ENCODE assay signal across 13 cellular contexts in genomic region chr19:55552620-55553019, GRCh38. TPM values are rescaled to one million over a fixed set of nuclear protein-coding genes. Genes with fewer than 3 reads are reported as not detected.
DNase-seq lines count a peak whose midpoint lies in the region; ATAC-seq, FAIRE-seq and TF ChIP-seq lines count a peak whose summit lies in the region.
"Had no signal": no experiment of that assay in that cellular context is flagged by ENCODE, and none has a peak within 500 bp of the region (broad histone marks: within the 10 kb centered on the region; RNA-seq: fewer than 3 reads in every experiment).

No MANE protein-coding gene starts in this region.

- H3K27ac ChIP-seq in BLaER1 (peak overlapping the region; percentile 20; the same call in 1 of the 2 replicates), H1 (ENCODE audit: low read depth, low read length) (no peak overlapping the region), neuronal stem cell (replicated peaks; ENCODE audit: low read length) (peak overlapping the region; percentile 21)

- H2BK5ac ChIP-seq in H1 (ENCODE audit: low read depth, low read length), result no peak overlapping the region
- H2BK5ac ChIP-seq in neuronal stem cell (ENCODE audit: low read length), result no peak overlapping the region

- H4K5ac ChIP-seq in H1 (ENCODE audit: insufficient read length, low read depth, low read length), result no peak overlapping the region

- no peaks in the 10 kb centered on the region for H3K36me3 ChIP-seq in BLaER1
- H3K36me3 ChIP-seq in H1 (ENCODE audit: control insufficient read depth in 2 of 4, insufficient read depth in 4 of 4, low read length in 3 of 4), result no peaks in the 10 kb centered on the region
- no peaks in the 10 kb centered on the region for H3K36me3 ChIP-seq in neuronal stem cell (replicated peaks in 1 of 2; ENCODE audit: control insufficient read depth in 2 of 2, insufficient read depth in 2 of 2, low read length in 2 of 2)

- H3K4me3 ChIP-seq in BLaER1, result no peak overlapping the region
- H3K4me3 ChIP-seq in H1 (ENCODE audit: extremely low read depth in 1 of 4, insufficient read depth in 2 of 4, low read depth in 3 of 4, low read length in 4 of 4), result no peak overlapping the region; a peak in 1 of 8 replicates
- H3K4me3 ChIP-seq in neuronal stem cell (ENCODE audit: low read length in 2 of 2), result no peak overlapping the region

- no peaks in the 10 kb centered on the region for H3K79me1 ChIP-seq in H1 (ENCODE audit: low read depth, low read length)
- no peaks in the 10 kb centered on the region for H3K79me1 ChIP-seq in neuronal stem cell (ENCODE audit: low read depth, low read length)

- POLR2A ChIA-PET in H1 (lab: Charles Lee; ENCODE audit: partially characterized antibody), result interaction anchor here (0.6 to 1.6 kb wide), 7 partner anchors 14 to 76 kb away, joined by 3 to 5 read pairs (median 3); partner anchors contain the start of gene ZNF628

- H2BK120ac ChIP-seq in H1 (replicated peaks; ENCODE audit: low read depth, low read length) (no peak overlapping the region), neuronal stem cell (ENCODE audit: low read depth, low read length) (no peak overlapping the region)

- H2AK5ac ChIP-seq in H1 (ENCODE audit: low read depth, low read length) (no peak overlapping the region), neuronal stem cell (ENCODE audit: low read depth, low read length) (no peak overlapping the region)

- H3K27me3 Mint-ChIP-seq in activated CD8-positive, alpha-beta memory T cell treated with anti-CD3 and anti-CD28 coated beads, Interleukin-2, amount 10 ng/mL, durations not matched to agents 7 days and 5 days, result peaks cover 12% of the 10 kb centered on the region

- no peak overlapping the region for H3K14ac ChIP-seq in H1 (ENCODE audit: insufficient read length)
- no peak overlapping the region for H3K14ac ChIP-seq in neuronal stem cell (ENCODE audit: low read length)

- H3K9ac ChIP-seq in BLaER1 (no peak overlapping the region), H1 (replicated peaks in 1 of 4; ENCODE audit: extremely low read depth in 1 of 4, low read depth in 3 of 4, low read length in 3 of 4) (0 out of 7 replicates have a peak overlapping the region, but pooled peaks of 1 of the 4 experiments have one; percentile 40), neuronal stem cell (ENCODE audit: low read depth, low read length, poor library complexity) (no peak overlapping the region)

- FAIRE-seq in H1 (lab: Jason Lieb, UNC), result no peak

- H3K23ac ChIP-seq in H1 (ENCODE audit: insufficient read length) (no peak overlapping the region), neuronal stem cell (ENCODE audit: low read depth, low read length, poor library complexity) (no peak overlapping the region)

- H3K4me2 ChIP-seq in BLaER1 (peak overlapping the region; percentile 45), H1 (ENCODE audit: insufficient read depth in 1 of 2, low read depth in 2 of 2, low read length in 2 of 2) (peak overlapping the region; percentile 50 to 52), neuronal stem cell (ENCODE audit: insufficient read depth, low read length, poor library complexity, severe bottlenecking) (no peak overlapping the region)

- H2AFZ ChIP-seq in H1 (ENCODE audit: low read length) (peak overlapping the region; percentile 63; the same call in 1 of the 2 replicates), neuronal stem cell (ENCODE audit: low read length) (peak overlapping the region; percentile 68)

- H3K4ac ChIP-seq in H1 (replicated peaks; ENCODE audit: insufficient read length, low read depth, low read length) (no peak overlapping the region), neuronal stem cell (ENCODE audit: low read length) (no peak overlapping the region)

- no peak for TF ChIP-seq CTCF in H1 (IDR thresholded peaks at IDR 0.05; ENCODE audit: control extremely low read depth in 1 of 3, insufficient read depth in 1 of 3, low read depth in 1 of 3, low read length in 3 of 3)

- H3K18ac ChIP-seq in H1 (ENCODE audit: extremely low read depth, low read length) (peak overlapping the region; percentile 88; the same call in 1 of the 2 replicates), neuronal stem cell (ENCODE audit: low read length) (peak overlapping the region; percentile 6)

- H2BK15ac ChIP-seq in H1 (ENCODE audit: low read length), result no peak overlapping the region
- H2BK15ac ChIP-seq in neuronal stem cell (ENCODE audit: low read length), result no peak overlapping the region

- H4K8ac ChIP-seq in H1 (ENCODE audit: extremely low read depth, insufficient read depth, low read length) (no peak overlapping the region), neuronal stem cell (ENCODE audit: low read depth, low read length) (no peak overlapping the region)

- CTCF ChIA-PET in H1 (lab: Charles Lee; ENCODE audit: partially characterized antibody), result interaction anchor here (0.6 to 1.2 kb wide), 4 partner anchors 9 to 187 kb away, joined by 3 to 4 read pairs (median 3); partner anchors contain the start of gene SBK2
- CTCF ChIA-PET in activated CD8-positive, alpha-beta memory T cell treated with anti-CD3 and anti-CD28 coated beads, Interleukin-2, amount 10 ng/mL, durations not matched to agents 7 days and 5 days (lab: Charles Lee), result interaction anchor here (1.3 kb wide), 1 partner anchor 49 kb away, joined by 4 read pairs; no protein-coding TSS in a partner anchor

- no peak for TF ChIP-seq RAD21 in H1 (IDR thresholded peaks at IDR 0.05 in 1 of 2, conservative IDR thresholded peaks at IDR 0.05 in 1 of 2; ENCODE audit: low read depth in 2 of 2, low read length in 2 of 2)

- no peaks in the 10 kb centered on the region for H3K9me3 ChIP-seq in BLaER1
- H3K9me3 ChIP-seq in H1 (ENCODE audit: insufficient read depth in 2 of 2, low read depth in 1 of 2, low read length in 1 of 2), result no peaks in the 10 kb centered on the region
- no peaks in the 10 kb centered on the region for H3K9me3 ChIP-seq in neuronal stem cell (replicated peaks in 1 of 2; ENCODE audit: control insufficient read depth in 2 of 2, insufficient read depth in 1 of 2, low read depth in 1 of 2, low read length in 2 of 2)

- no peaks in the 10 kb centered on the region for H3K79me2 ChIP-seq in H1 (ENCODE audit: control insufficient read depth in 1 of 2, insufficient read depth in 2 of 2, low read length in 2 of 2)

- H3K4me1 ChIP-seq in BLaER1 (peaks cover 61% of the 10 kb centered on the region), H1 (replicated peaks in 1 of 4; ENCODE audit: control insufficient read depth in 3 of 4, insufficient read depth in 4 of 4, low read length in 3 of 4) (peaks cover 2 to 10% (median 6%) of the 10 kb centered on the region in 4 experiments; a peak in 6 of 7 replicates), neuronal stem cell (ENCODE audit: control insufficient read depth in 2 of 2, insufficient read depth in 1 of 2, low read depth in 1 of 2, low read length in 2 of 2) (peaks cover 17 to 24% of the 10 kb centered on the region in 2 donors)

- no peak overlapping the region for H4K91ac ChIP-seq in H1 (replicated peaks; ENCODE audit: insufficient read length, low read length)
- no peak overlapping the region for H4K91ac ChIP-seq in neuronal stem cell (ENCODE audit: low read depth, low read length, poor library complexity)

- no peaks in the 10 kb centered on the region for H3K9me3 Mint-ChIP-seq in activated CD8-positive, alpha-beta memory T cell treated with anti-CD3 and anti-CD28 coated beads, Interleukin-2, amount 10 ng/mL, durations not matched to agents 7 days and 5 days (ENCODE audit: low read depth)
- H3K9me3 Mint-ChIP-seq: CD4-positive, alpha-beta memory T cell had no signal

- H2BK12ac ChIP-seq in H1 (ENCODE audit: low read depth, low read length), result no peak overlapping the region
- no peak overlapping the region for H2BK12ac ChIP-seq in neuronal stem cell (ENCODE audit: low read length)

- no peak overlapping the region for H3K56ac ChIP-seq in H1 (replicated peaks; ENCODE audit: insufficient read length, low read depth, low read length)

- peak; percentile 66 for DNase-seq in M059J (ENCODE audit: low read depth)
- DNase-seq in H1 (ENCODE audit: low read depth in 1 of 2, low spot score in 2 of 2), result no peak
- DNase-seq in neuronal stem cell (ENCODE audit: low spot score), result no peak
- no peak for DNase-seq in NCI-H748 treated with DMSO at 0.1 percent for 48 hours (lab: John Stamatoyannopoulos, UW)
- no peak for DNase-seq in cortex of kidney (lab: John Stamatoyannopoulos, UW)
- no peak for DNase-seq in germinal center (ENCODE audit: low spot score)
- DNase-seq in activated CD8-positive, alpha-beta memory T cell treated with anti-CD3 and anti-CD28 coated beads, Interleukin-2, amount 10 ng/mL, durations not matched to agents 7 days and 5 days, result no peak
- DNase-seq: activated effector memory CD4-positive, alpha-beta T cell treated with Interleukin-2 at 50 U/mL for 16 hours; CD4-positive, alpha-beta memory T cell; NCI-H446 treated with DMSO at 0.1 percent for 48 hours; stimulated activated CD4-positive, alpha-beta T cell treated with anti-CD3 and anti-CD28 coated beads, Interleukin-15, amount 100 ng/mL, for 24 hours had no signal

- peak overlapping the region; percentile 93; the same call in 1 of the 2 replicates for H2BK20ac ChIP-seq in H1 (ENCODE audit: low read length)

- no peak overlapping the region for H3K27ac Mint-ChIP-seq in activated CD8-positive, alpha-beta memory T cell treated with anti-CD3 and anti-CD28 coated beads, Interleukin-2, amount 10 ng/mL, durations not matched to agents 7 days and 5 days
- H3K27ac Mint-ChIP-seq: CD4-positive, alpha-beta memory T cell had no signal

- peaks cover 2% of the 10 kb centered on the region for H3K4me1 Mint-ChIP-seq in activated CD8-positive, alpha-beta memory T cell treated with anti-CD3 and anti-CD28 coated beads, Interleukin-2, amount 10 ng/mL, durations not matched to agents 7 days and 5 days
- H3K4me1 Mint-ChIP-seq: CD4-positive, alpha-beta memory T cell had no signal

- WGBS in H1 (ENCODE audit: extremely low coverage in 1 of 2, insufficient coverage in 1 of 2, insufficient read length in 1 of 2, insufficient replicate concordance in 2 of 2, low coverage in 1 of 2, low lambda C conversion rate in 2 of 2, missing lambda C conversion rate in 1 of 2), 2 experiments, result 61% methylated on average over 13 of the region's 13 CpGs; no CpG with 5 or more reads in 1 of the 2 experiments
- no CpG with 5 or more reads among the region's 13 CpGs for WGBS in neuronal stem cell (ENCODE audit: extremely low coverage in 2 of 2, insufficient read length in 2 of 2, insufficient replicate concordance in 1 of 2), 2 donors

- H3K27me3 ChIP-seq in BLaER1, result no peaks in the 10 kb centered on the region
- H3K27me3 ChIP-seq in H1 (replicated peaks in 1 of 4; ENCODE audit: control insufficient read depth in 3 of 4, extremely low read depth in 1 of 4, insufficient read depth in 3 of 4, low read length in 3 of 4), result peaks cover 0 to 3% (median 0%) of the 10 kb centered on the region in 4 experiments; a peak in 1 of 7 replicates
- no peaks in the 10 kb centered on the region for H3K27me3 ChIP-seq in neuronal stem cell (ENCODE audit: control insufficient read depth in 3 of 3, insufficient read depth in 3 of 3, low read depth in 1 of 3, low read length in 3 of 3)

- H4K20me1 ChIP-seq in BLaER1, result no peaks in the 10 kb centered on the region
- no peaks in the 10 kb centered on the region for H4K20me1 ChIP-seq in H1 (replicated peaks in 1 of 2; ENCODE audit: control insufficient read depth in 1 of 2, insufficient read depth in 2 of 2, low read length in 2 of 2)

- no peak for TF ChIP-seq POLR2A in H1 (IDR thresholded peaks at IDR 0.05; ENCODE audit: control extremely low read depth in 1 of 2, low read depth in 2 of 2, low read length in 2 of 2)

- H3K23me2 ChIP-seq in H1 (ENCODE audit: low read depth, low read length), result peaks cover 7% of the 10 kb centered on the region; the same call in 1 of the 2 replicates

- no peak for ATAC-seq in activated CD8-positive, alpha-beta memory T cell treated with anti-CD3 and anti-CD28 coated beads, Interleukin-2, amount 10 ng/mL, durations not matched to agents 7 days and 5 days

- H3K4me3 Mint-ChIP-seq in activated CD8-positive, alpha-beta memory T cell treated with anti-CD3 and anti-CD28 coated beads, Interleukin-2, amount 10 ng/mL, durations not matched to agents 7 days and 5 days, result no peak overlapping the region
- H3K4me3 Mint-ChIP-seq: CD4-positive, alpha-beta memory T cell had no signal

- no peak for TF ChIP-seq EP300 in H1 (IDR thresholded peaks at IDR 0.05; ENCODE audit: borderline replicate concordance in 1 of 2, low read depth in 2 of 2, low read length in 2 of 2)

- no peaks in the 10 kb centered on the region for H3K36me3 Mint-ChIP-seq in activated CD8-positive, alpha-beta memory T cell treated with anti-CD3 and anti-CD28 coated beads, Interleukin-2, amount 10 ng/mL, durations not matched to agents 7 days and 5 days
- H3K36me3 Mint-ChIP-seq: CD4-positive, alpha-beta memory T cell had no signal

RNA-seq across cellular contexts. Expression of gene SBK3, which starts 7.3 kb away (rescaled TPM):
- not detected in 2 replicates for total RNA-seq in M059J (2014; rRNA removed; shearing (Covaris generic))
- 0.76 and 0.94 TPM in 2 replicates for total RNA-seq in H1 (2021; fragmentation: NEBNext Ultra II Directional; extraction: Animal tissue kit (Norgen Biotek cat#: 25700))
- polyA plus RNA-seq in H1 (2011; rRNA removed), result 1.5 and 2.8 TPM in 2 replicates
- 1.5 TPM for polyA plus RNA-seq in H1 (2011; cell fraction: cytosol; rRNA removed)
- 2.7 TPM for polyA plus RNA-seq in H1 (2011; cell fraction: nucleus; rRNA removed)
- 0.65 to 1.9 TPM (median 1.5 TPM) in 4 replicates for polyA plus RNA-seq in H1 (2012, experiment 1 of 2)
- polyA plus RNA-seq in H1 (2012, experiment 2 of 2), result 1.1 TPM
- polyA plus RNA-seq in H1 (2013, experiment 1 of 2), result 0.53 TPM
- 0.48 TPM for polyA plus RNA-seq in H1 (2013, experiment 2 of 2)
- polyA minus RNA-seq in H1 (2011; rRNA and poly(A)+ RNA removed), result 0.28 and 0.37 TPM in 2 replicates
- polyA minus RNA-seq in H1 (2011; cell fraction: cytosol; rRNA and poly(A)+ RNA removed), result 1.5 TPM
- polyA minus RNA-seq in H1 (2011; cell fraction: nucleus; rRNA and poly(A)+ RNA removed), result 0.70 TPM
- 4.0 TPM for polyA plus RNA-seq in neuronal stem cell (2013, experiment 1 of 2)
- polyA plus RNA-seq in neuronal stem cell (2013, experiment 2 of 2), result 4.2 TPM
- not detected for total RNA-seq in activated CD8-positive, alpha-beta memory T cell treated with anti-CD3 and anti-CD28 coated beads, Interleukin-2, amount 10 ng/mL, durations not matched to agents 7 days and 5 days
- total RNA-seq: CD4-positive, alpha-beta memory T cell had no signal
- polyA plus RNA-seq: CD4-positive, alpha-beta memory T cell had no signal

RNA-seq across cellular contexts. Expression of gene SBK2, which starts 15.7 kb away (rescaled TPM):
- 0.20 TPM in 1 of 2 replicates, not detected in the other for total RNA-seq in M059J (2014; rRNA removed; shearing (Covaris generic))
- total RNA-seq in H1 (2021; fragmentation: NEBNext Ultra II Directional; extraction: Animal tissue kit (Norgen Biotek cat#: 25700)), result 3.9 and 4.1 TPM in 2 replicates
- polyA plus RNA-seq in H1 (2011; rRNA removed), result 3.2 and 7.4 TPM in 2 replicates
- 3.3 TPM for polyA plus RNA-seq in H1 (2011; cell fraction: cytosol; rRNA removed)
- polyA plus RNA-seq in H1 (2011; cell fraction: nucleus; rRNA removed), result 8.7 TPM
- 2.8 to 5.5 TPM (median 4.5 TPM) in 4 replicates for polyA plus RNA-seq in H1 (2012, experiment 1 of 2)
- 3.3 TPM for polyA plus RNA-seq in H1 (2012, experiment 2 of 2)
- 2.0 TPM for polyA plus RNA-seq in H1 (2013, experiment 1 of 2)
- polyA plus RNA-seq in H1 (2013, experiment 2 of 2), result 2.1 TPM
- polyA minus RNA-seq in H1 (2011; rRNA and poly(A)+ RNA removed), result 1.1 and 1.3 TPM in 2 replicates
- polyA minus RNA-seq in H1 (2011; cell fraction: cytosol; rRNA and poly(A)+ RNA removed), result 7.4 TPM
- polyA minus RNA-seq in H1 (2011; cell fraction: nucleus; rRNA and poly(A)+ RNA removed), result 4.0 TPM
- polyA plus RNA-seq in neuronal stem cell (2013, experiment 1 of 2), result 4.6 TPM
- polyA plus RNA-seq in neuronal stem cell (2013, experiment 2 of 2), result 4.6 TPM
- not detected for total RNA-seq in activated CD8-positive, alpha-beta memory T cell treated with anti-CD3 and anti-CD28 coated beads, Interleukin-2, amount 10 ng/mL, durations not matched to agents 7 days and 5 days
- total RNA-seq: CD4-positive, alpha-beta memory T cell; dermis microvascular lymphatic vessel endothelial cell had no signal
- polyA plus RNA-seq: CD4-positive, alpha-beta memory T cell had no signal

RNA-seq across cellular contexts. Expression of gene ZNF579, which starts 28.0 kb away (rescaled TPM):
- total RNA-seq in M059J (2014; rRNA removed; shearing (Covaris generic)), result 1.6 and 4.3 TPM in 2 replicates
- total RNA-seq in H1 (2021; fragmentation: NEBNext Ultra II Directional; extraction: Animal tissue kit (Norgen Biotek cat#: 25700)), result 18.9 and 19.0 TPM in 2 replicates
- polyA plus RNA-seq in H1 (2011; rRNA removed), result 10.0 and 16.4 TPM in 2 replicates
- 10.7 TPM for polyA plus RNA-seq in H1 (2011; cell fraction: cytosol; rRNA removed)
- polyA plus RNA-seq in H1 (2011; cell fraction: nucleus; rRNA removed), result 17.3 TPM
- polyA plus RNA-seq in H1 (2012, experiment 1 of 2), result 9.1 to 16.9 TPM (median 15.6 TPM) in 4 replicates
- 7.5 TPM for polyA plus RNA-seq in H1 (2012, experiment 2 of 2)
- 22.8 TPM for polyA plus RNA-seq in H1 (2013, experiment 1 of 2)
- polyA plus RNA-seq in H1 (2013, experiment 2 of 2), result 19.2 TPM
- 2.1 and 4.3 TPM in 2 replicates for polyA minus RNA-seq in H1 (2011; rRNA and poly(A)+ RNA removed)
- polyA minus RNA-seq in H1 (2011; cell fraction: cytosol; rRNA and poly(A)+ RNA removed), result 9.6 TPM
- 14.9 TPM for polyA minus RNA-seq in H1 (2011; cell fraction: nucleus; rRNA and poly(A)+ RNA removed)
- polyA plus RNA-seq in neuronal stem cell (2013, experiment 1 of 2), result 34.7 TPM
- polyA plus RNA-seq in neuronal stem cell (2013, experiment 2 of 2), result 32.1 TPM
- 1 to 10 TPM; 5.6 to 7.5 TPM for total RNA-seq in activated CD8-positive, alpha-beta memory T cell treated with anti-CD3 and anti-CD28 coated beads, Interleukin-2, amount 10 ng/mL, durations not matched to agents 7 days and 5 days

RNA-seq across cellular contexts. Expression of gene FIZ1, which starts 46.7 kb away (rescaled TPM):
- 0.81 and 6.3 TPM in 2 replicates for total RNA-seq in M059J (2014; rRNA removed; shearing (Covaris generic))
- 17.6 and 18.5 TPM in 2 replicates for total RNA-seq in H1 (2021; fragmentation: NEBNext Ultra II Directional; extraction: Animal tissue kit (Norgen Biotek cat#: 25700))
- polyA plus RNA-seq in H1 (2011; rRNA removed), result 9.1 and 13.0 TPM in 2 replicates
- polyA plus RNA-seq in H1 (2011; cell fraction: cytosol; rRNA removed), result 9.1 TPM
- 14.5 TPM for polyA plus RNA-seq in H1 (2011; cell fraction: nucleus; rRNA removed)
- polyA plus RNA-seq in H1 (2012, experiment 1 of 2), result 12.0 to 16.3 TPM (median 15.0 TPM) in 4 replicates
- polyA plus RNA-seq in H1 (2012, experiment 2 of 2), result 12.9 TPM
- 11.5 TPM for polyA plus RNA-seq in H1 (2013, experiment 1 of 2)
- polyA plus RNA-seq in H1 (2013, experiment 2 of 2), result 11.4 TPM
- polyA minus RNA-seq in H1 (2011; rRNA and poly(A)+ RNA removed), result 4.7 and 6.3 TPM in 2 replicates
- 7.6 TPM for polyA minus RNA-seq in H1 (2011; cell fraction: cytosol; rRNA and poly(A)+ RNA removed)
- polyA minus RNA-seq in H1 (2011; cell fraction: nucleus; rRNA and poly(A)+ RNA removed), result 6.5 TPM
- polyA plus RNA-seq in neuronal stem cell (2013, experiment 1 of 2), result 19.2 TPM
- 18.4 TPM for polyA plus RNA-seq in neuronal stem cell (2013, experiment 2 of 2)
- total RNA-seq in activated CD8-positive, alpha-beta memory T cell treated with anti-CD3 and anti-CD28 coated beads, Interleukin-2, amount 10 ng/mL, durations not matched to agents 7 days and 5 days, result 10 to 100 TPM; 13.0 to 15.7 TPM

RNA-seq across cellular contexts. Expression of gene ZNF524, which starts 47.5 kb away (rescaled TPM):
- total RNA-seq in M059J (2014; rRNA removed; shearing (Covaris generic)), result 11.7 and 14.7 TPM in 2 replicates
- 4.7 and 5.4 TPM in 2 replicates for total RNA-seq in H1 (2021; fragmentation: NEBNext Ultra II Directional; extraction: Animal tissue kit (Norgen Biotek cat#: 25700))
- 4.4 and 7.0 TPM in 2 replicates for polyA plus RNA-seq in H1 (2011; rRNA removed)
- polyA plus RNA-seq in H1 (2011; cell fraction: cytosol; rRNA removed), result 3.9 TPM
- 7.3 TPM for polyA plus RNA-seq in H1 (2011; cell fraction: nucleus; rRNA removed)
- 1.3 to 4.2 TPM (median 3.6 TPM) in 4 replicates for polyA plus RNA-seq in H1 (2012, experiment 1 of 2)
- 2.7 TPM for polyA plus RNA-seq in H1 (2012, experiment 2 of 2)
- polyA plus RNA-seq in H1 (2013, experiment 1 of 2), result 2.8 TPM
- polyA plus RNA-seq in H1 (2013, experiment 2 of 2), result 3.4 TPM
- 0.73 and 0.79 TPM in 2 replicates for polyA minus RNA-seq in H1 (2011; rRNA and poly(A)+ RNA removed)
- polyA minus RNA-seq in H1 (2011; cell fraction: cytosol; rRNA and poly(A)+ RNA removed), result 4.3 TPM
- 6.0 TPM for polyA minus RNA-seq in H1 (2011; cell fraction: nucleus; rRNA and poly(A)+ RNA removed)
- polyA plus RNA-seq in neuronal stem cell (2013, experiment 1 of 2), result 3.1 TPM
- polyA plus RNA-seq in neuronal stem cell (2013, experiment 2 of 2), result 3.8 TPM
- 10 to 100 TPM; 26.5 to 30.2 TPM for total RNA-seq in activated CD8-positive, alpha-beta memory T cell treated with anti-CD3 and anti-CD28 coated beads, Interleukin-2, amount 10 ng/mL, durations not matched to agents 7 days and 5 days
